Comparison of ENCODE assay signal across 8 cellular contexts in genomic region chr1:12040457-12041051, GRCh38. TPM values are rescaled to one million over a fixed set of nuclear protein-coding genes. Genes with fewer than 3 reads are reported as not detected.
DNase-seq lines count a peak whose midpoint lies in the region; TF ChIP-seq lines count a peak whose summit lies in the region.

No MANE protein-coding gene starts in this region.

- no peak overlapping the region for H3K9ac ChIP-seq in smooth muscle cell (ENCODE audit: low read depth)

- no peak overlapping the region for H3K4me3 ChIP-seq in epithelial cell of proximal tubule (ENCODE audit: low read depth, low read length)
- H3K4me3 ChIP-seq in smooth muscle cell: no peak overlapping the region

- H3F3A ChIP-seq in smooth muscle cell (ENCODE audit: low read depth): no peaks in the 10 kb centered on the region

- H3K9me3 ChIP-seq in smooth muscle cell (replicated peaks; ENCODE audit: low read depth): no peaks in the 10 kb centered on the region

- no peaks in the 10 kb centered on the region for H3K79me2 ChIP-seq in smooth muscle cell (ENCODE audit: low read depth)

- no peaks in the 10 kb centered on the region for H3K9me3 Mint-ChIP-seq in activated naive CD4-positive, alpha-beta T cell treated with anti-CD3 and anti-CD28 coated beads for 36 hours
- H3K9me3 Mint-ChIP-seq in HFFc6: no peaks in the 10 kb centered on the region
- H3K9me3 Mint-ChIP-seq in chondrocyte (ENCODE audit: low read depth): no peaks in the 10 kb centered on the region

- no peak overlapping the region for H3K4me2 ChIP-seq in smooth muscle cell

- no peaks in the 10 kb centered on the region for H4K20me1 ChIP-seq in smooth muscle cell (ENCODE audit: low read depth)

- H3K27me3 Mint-ChIP-seq in activated naive CD4-positive, alpha-beta T cell treated with anti-CD3 and anti-CD28 coated beads for 36 hours (ENCODE audit: low read depth): peaks cover 3% of the 10 kb centered on the region
- H3K27me3 Mint-ChIP-seq in HFFc6 (ENCODE audit: insufficient read depth) (peaks cover 17% of the 10 kb centered on the region), chondrocyte (ENCODE audit: low read depth) (no peaks in the 10 kb centered on the region)

- peak overlapping the region; percentile 9 for H3K27ac Mint-ChIP-seq in activated naive CD4-positive, alpha-beta T cell treated with anti-CD3 and anti-CD28 coated beads for 36 hours
- H3K27ac Mint-ChIP-seq in HFFc6 (no peak overlapping the region), chondrocyte (ENCODE audit: unreplicated experiment) (no peak overlapping the region)

- H3K4me3 Mint-ChIP-seq in activated naive CD4-positive, alpha-beta T cell treated with anti-CD3 and anti-CD28 coated beads for 36 hours: no peak overlapping the region
- no peak overlapping the region; the same call in 1 of the 2 replicates for H3K4me3 Mint-ChIP-seq in HFFc6
- no peak overlapping the region for H3K4me3 Mint-ChIP-seq in chondrocyte (ENCODE audit: unreplicated experiment)

- WGBS in smooth muscle cell (ENCODE audit: low lambda C conversion rate): 46% methylated on average over 6 of the region's 6 CpGs

- no peaks in the 10 kb centered on the region for H3K4me1 ChIP-seq in smooth muscle cell (ENCODE audit: low read depth)

- no peaks in the 10 kb centered on the region for H3K36me3 Mint-ChIP-seq in activated naive CD4-positive, alpha-beta T cell treated with anti-CD3 and anti-CD28 coated beads for 36 hours (ENCODE audit: low read depth)
- H3K36me3 Mint-ChIP-seq in HFFc6 (ENCODE audit: low read depth) (no peaks in the 10 kb centered on the region), chondrocyte (ENCODE audit: low read depth) (no peaks in the 10 kb centered on the region)

- intact Hi-C loops in activated naive CD4-positive, alpha-beta T cell treated with anti-CD3 and anti-CD28 coated beads for 36 hours (cut with micrococcal nuclease): no loop called here

- DNase-seq in activated naive CD4-positive, alpha-beta T cell treated with anti-CD3 and anti-CD28 coated beads for 36 hours: no peak
- DNase-seq in activated naive CD4-positive, alpha-beta T cell (lab: John Stamatoyannopoulos, UW): no peak
- DNase-seq in HFFc6: peak; percentile 68
- DNase-seq in MV-4-11 (lab: John Stamatoyannopoulos, UW): peak; percentile 33
- DNase-seq in epithelial cell of proximal tubule (ENCODE audit: low read depth): peak; percentile 15
- no peak for DNase-seq in smooth muscle cell (lab: John Stamatoyannopoulos, UW; ENCODE audit: unreplicated experiment)
- no peak for DNase-seq in cortex of kidney (lab: John Stamatoyannopoulos, UW)
- DNase-seq in chondrocyte (ENCODE audit: low spot score): no peak

- H3K27me3 ChIP-seq in smooth muscle cell (ENCODE audit: low read depth): no peaks in the 10 kb centered on the region

- no peak overlapping the region for H2AFZ ChIP-seq in smooth muscle cell (ENCODE audit: low read depth)

- no peak overlapping the region for H3K27ac ChIP-seq in smooth muscle cell (ENCODE audit: low read depth)

- no peaks in the 10 kb centered on the region for H3K36me3 ChIP-seq in smooth muscle cell (ENCODE audit: low read depth)

- H3K4me1 Mint-ChIP-seq in activated naive CD4-positive, alpha-beta T cell treated with anti-CD3 and anti-CD28 coated beads for 36 hours (ENCODE audit: low read depth): peaks cover 1% of the 10 kb centered on the region
- H3K4me1 Mint-ChIP-seq in HFFc6 (ENCODE audit: low read depth) (peaks cover 7% of the 10 kb centered on the region), chondrocyte (ENCODE audit: low read depth) (peaks cover 5% of the 10 kb centered on the region)

- CTCF ChIA-PET in activated naive CD4-positive, alpha-beta T cell treated with anti-CD3 and anti-CD28 coated beads for 36 hours (lab: Charles Lee): interaction anchor here (1.1 kb wide), 1 partner anchor 10 kb away, joined by 6 read pairs; no protein-coding TSS in a partner anchor

- TF ChIP-seq CTCF in HFFc6 (IDR thresholded peaks at IDR 0.05) (no peak), epithelial cell of proximal tubule (conservative IDR thresholded peaks at IDR 0.05; ENCODE audit: low read depth, low read length) (no peak), smooth muscle cell (IDR thresholded peaks at IDR 0.05; ENCODE audit: borderline replicate concordance, insufficient read depth, poor library complexity, severe bottlenecking) (no peak), chondrocyte (IDR thresholded peaks at IDR 0.05) (no peak)

RNA-seq across cellular contexts. Expression of gene MIIP, which starts 21.3 kb away (rescaled TPM):
- 10 to 100 TPM; 32.8 to 36.4 TPM for total RNA-seq in activated naive CD4-positive, alpha-beta T cell treated with anti-CD3 and anti-CD28 coated beads for 36 hours
- 10 to 100 TPM in 5 of 6 experiments, 1 to 10 TPM in 1; 9.9 to 14.8 (median 12.6) TPM for total RNA-seq in HFFc6 (2021; fragmentation: NEBNext Ultra II Directional; extraction: Animal tissue kit (Norgen Biotek cat#: 25700))
- 57.0 and 61.7 TPM in 2 replicates for total RNA-seq in epithelial cell of proximal tubule
- 18.9 and 24.0 TPM in 2 replicates for total RNA-seq in smooth muscle cell
- 63.3 and 66.5 TPM in 2 replicates for polyA plus RNA-seq in smooth muscle cell
- 14.5 to 17.8 TPM (median 17.7 TPM) in 3 replicates for total RNA-seq in chondrocyte

RNA-seq across cellular contexts. Expression of gene TNFRSF8, which starts 22.5 kb away (rescaled TPM):
- total RNA-seq in activated naive CD4-positive, alpha-beta T cell treated with anti-CD3 and anti-CD28 coated beads for 36 hours: 10 to 100 TPM; 18.6 to 18.8 TPM
- under 1 TPM in 1 of 6 experiments, not detected in 5; 0.07 TPM for total RNA-seq in HFFc6 (2021; fragmentation: NEBNext Ultra II Directional; extraction: Animal tissue kit (Norgen Biotek cat#: 25700))
- total RNA-seq in epithelial cell of proximal tubule (0.35 and 0.87 TPM in 2 replicates), smooth muscle cell (0.22 and 0.54 TPM in 2 replicates), chondrocyte (not detected in 3 replicates)
- 1.3 TPM in 1 of 2 replicates, not detected in the other for polyA plus RNA-seq in smooth muscle cell

Comparison
In these comparisons a context has a peak if more than half of its experiments do, and no peak if none do; other contexts are left out.
1. DNase-seq: peak in HFFc6 (single experiment), MV-4-11 (single experiment) and epithelial cell of proximal tubule (single experiment); none in activated naive CD4-positive, alpha-beta T cell treated with anti-CD3 and anti-CD28 coated beads for 36 hours (single experiment), activated naive CD4-positive, alpha-beta T cell (0 of 4), smooth muscle cell (single experiment), cortex of kidney (single experiment) and chondrocyte (single experiment).
2. RNA of gene TNFRSF8, which starts 22.5 kb away (total RNA-seq): 18.6 to 18.8 TPM in activated naive CD4-positive, alpha-beta T cell treated with anti-CD3 and anti-CD28 coated beads for 36 hours; 0.22 to 0.54 TPM in smooth muscle cell, 0.35 to 0.87 TPM in epithelial cell of proximal tubule, 0.07 TPM in HFFc6 and not detected in chondrocyte; every median in the first group is over 10 times any median in the second.